Comparison of ENCODE assay signal across 27 cellular contexts in the genomic region with DNA sequence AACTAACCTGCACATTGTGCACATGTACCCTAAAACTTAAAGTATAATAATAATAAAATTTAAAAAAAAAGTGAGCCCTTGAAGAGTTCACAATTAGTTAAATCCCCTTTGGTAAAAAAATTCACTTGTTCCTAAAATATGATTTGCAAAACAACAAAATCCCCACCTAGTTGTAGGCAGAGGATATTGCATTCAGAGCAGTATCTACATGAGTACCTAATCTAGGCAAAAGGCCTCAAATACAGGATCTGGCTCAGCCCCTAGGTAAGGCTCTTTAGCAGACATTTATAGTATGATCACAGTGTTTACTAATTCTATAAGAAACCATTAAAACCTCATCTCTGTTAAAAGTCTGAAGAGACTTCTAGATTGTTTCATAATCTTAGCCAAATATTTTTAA.
DNase-seq lines count a peak whose midpoint lies in the region; ATAC-seq, FAIRE-seq and TF ChIP-seq lines count a peak whose summit lies in the region.
"Had no signal": no experiment of that assay in that cellular context is flagged by ENCODE, and none has a peak within 500 bp of the region (broad histone marks: within the 10 kb centered on the region; RNA-seq: fewer than 3 reads in every experiment).

No MANE protein-coding gene starts in this region.

- intact Hi-C loops in mucosa of descending colon (cut with DNase I, micrococcal nuclease): loop anchor here (5.0 to 10.0 kb wide), 2 partner anchors 245 to 247 kb away; partner anchors contain the start of gene CD200R1 (in 2 of the 2)

- H3K79me2 ChIP-seq in MM.1S (ENCODE audit: low read length): no peaks in the 10 kb centered on the region

- H3K27ac ChIP-seq in MM.1S (ENCODE audit: low read length) (no peak overlapping the region), foreskin keratinocyte (peak overlapping the region; percentile 65)
- H3K27ac ChIP-seq: 22Rv1, thoracic aorta had no signal

- no peaks in the 10 kb centered on the region for H3K9me2 ChIP-seq in MM.1S (replicated peaks; ENCODE audit: insufficient read depth, low read length)

- DNase-seq in DMS 273 (lab: John Stamatoyannopoulos, UW; ENCODE audit: unreplicated experiment): peak; percentile 3
- no peak for DNase-seq in DMS 273 treated with DMSO at 0.1 percent for 48 hours (lab: John Stamatoyannopoulos, UW)
- no peak for DNase-seq in MM.1S
- DNase-seq in bronchial epithelial cell (ENCODE audit: low read depth): peak; percentile 20
- no peak for DNase-seq in foreskin keratinocyte
- DNase-seq in mucosa of descending colon: no peak
- DNase-seq in hippocampal formation (lab: John Stamatoyannopoulos, UW): no peak
- DNase-seq: activated CD4-positive, CD25-positive, alpha-beta regulatory T cell treated with anti-CD3 and anti-CD28 coated beads, Interleukin-2, amount 50 U/mL, for 72 hours; activated CD8-positive, alpha-beta memory T cell treated with anti-CD3 and anti-CD28 coated beads for 24 hours; activated naive CD4-positive, alpha-beta T cell treated with Interleukin-2 at 50 U/mL for 16 hours; activated T-cell treated with anti-CD3 and anti-CD28 coated beads, Interleukin-2, amount 50 U/mL, for 48 hours; amniotic stem cell; BE2C; glutamatergic neuron; H7; NCI-H1436 treated with DMSO at 0.1 percent for 48 hours; NCI-H2171 treated with DMSO at 0.1 percent for 48 hours; NCI-H526; occipital lobe; retina; SHP77; stimulated activated CD4-positive, alpha-beta T cell treated with anti-CD3 and anti-CD28 coated beads, Interleukin-2, amount 100 ng/mL, for 48 hours; stimulated activated naive CD4-positive, alpha-beta T cell had no signal

- H3F3A ChIP-seq in MM.1S (ENCODE audit: insufficient read depth, low read length): no peaks in the 10 kb centered on the region

- no peak overlapping the region for H2AFZ ChIP-seq in MM.1S (ENCODE audit: low read length)

- H3K9ac ChIP-seq in MM.1S (ENCODE audit: low read length): no peak overlapping the region

- no peak overlapping the region for H3K4me3 ChIP-seq in MM.1S (ENCODE audit: low read length)
- no peak overlapping the region for H3K4me3 ChIP-seq in bronchial epithelial cell (ENCODE audit: low read depth, low read length)
- H3K4me3 ChIP-seq in mucosa of descending colon: no peak overlapping the region
- H3K4me3 ChIP-seq: thoracic aorta had no signal

- no peaks in the 10 kb centered on the region for H3K36me3 ChIP-seq in MM.1S (replicated peaks; ENCODE audit: insufficient read depth, low read length)
- H3K36me3 ChIP-seq in bronchial epithelial cell (ENCODE audit: control insufficient read depth, insufficient read depth, low read length): no peaks in the 10 kb centered on the region
- H3K36me3 ChIP-seq in mucosa of descending colon (ENCODE audit: low read depth): no peaks in the 10 kb centered on the region
- H3K36me3 ChIP-seq: BE2C, thoracic aorta had no signal

- H3K4me1 ChIP-seq in MM.1S (ENCODE audit: low read length) (no peaks in the 10 kb centered on the region), foreskin keratinocyte (peaks cover 28% of the 10 kb centered on the region), mucosa of descending colon (ENCODE audit: low read depth) (no peaks in the 10 kb centered on the region)
- H3K4me1 ChIP-seq: BE2C had no signal

- no peak for FAIRE-seq in bronchial epithelial cell (lab: Jason Lieb, UNC)
- FAIRE-seq: TTC549 had no signal

- peak; percentile 10; the same call in 1 of the 2 replicates for TF ChIP-seq CTCF in MM.1S (IDR thresholded peaks at IDR 0.05; ENCODE audit: low read length)
- no peak for TF ChIP-seq CTCF in bronchial epithelial cell (IDR thresholded peaks at IDR 0.05; ENCODE audit: insufficient read depth, low read length, severe bottlenecking)
- peak; percentile 45 for TF ChIP-seq CTCF in foreskin keratinocyte (conservative IDR thresholded peaks at IDR 0.05)
- no peak for TF ChIP-seq CTCF in mucosa of descending colon (IDR thresholded peaks at IDR 0.05)

- ATAC-seq in foreskin keratinocyte (no peak), mucosa of descending colon (no peak), GM19324 (IDR thresholded peaks at IDR 0.05; ENCODE audit: low FRiP score, unreplicated experiment) (no peak)

- H3K4me2 ChIP-seq in MM.1S (ENCODE audit: low read depth, low read length): no peak overlapping the region

- no peaks in the 10 kb centered on the region for H3K27me3 ChIP-seq in MM.1S (replicated peaks; ENCODE audit: insufficient read depth, low read length)
- no peaks in the 10 kb centered on the region for H3K27me3 ChIP-seq in bronchial epithelial cell (ENCODE audit: control insufficient read depth, insufficient read depth, low read length)
- H3K27me3 ChIP-seq in foreskin keratinocyte: no peaks in the 10 kb centered on the region
- H3K27me3 ChIP-seq: BE2C had no signal

- H3K9me3 ChIP-seq in MM.1S (replicated peaks; ENCODE audit: insufficient read depth, low read length) (no peaks in the 10 kb centered on the region), mucosa of descending colon (no peaks in the 10 kb centered on the region)
- H3K9me3 ChIP-seq: BE2C, thoracic aorta had no signal

- H4K20me1 ChIP-seq in MM.1S (ENCODE audit: insufficient read depth, low read length): no peaks in the 10 kb centered on the region

Comparison
In these comparisons a context has a peak if more than half of its experiments do, and no peak if none do; other contexts are left out.
1. DNase-seq: peak in DMS 273 (single experiment) and bronchial epithelial cell (single experiment); none in DMS 273 treated with DMSO at 0.1 percent for 48 hours (single experiment), MM.1S (single experiment), foreskin keratinocyte (0 of 2), mucosa of descending colon (0 of 3) and hippocampal formation (0 of 2).
2. CTCF ChIP-seq: peak in MM.1S (single experiment) and foreskin keratinocyte (single experiment); none in bronchial epithelial cell (single experiment) and mucosa of descending colon (single experiment).